In genomic region chr3:11626084-11626463, GRCh38 we compare ENCODE assay signal across 13 cellular contexts. TPM values are rescaled to one million over a fixed set of nuclear protein-coding genes. Genes with fewer than 3 reads are reported as not detected.
DNase-seq lines count a peak whose midpoint lies in the region; ATAC-seq and TF ChIP-seq lines count a peak whose summit lies in the region.
"Had no signal": no experiment of that assay in that cellular context is flagged by ENCODE, and none has a peak within 500 bp of the region (broad histone marks: within the 10 kb centered on the region; RNA-seq: fewer than 3 reads in every experiment).

No MANE protein-coding gene starts in this region.

- H3K27me3 Mint-ChIP-seq in HFFc6 (ENCODE audit: insufficient read depth) (peaks cover 1% of the 10 kb centered on the region), memory B cell (no peaks in the 10 kb centered on the region)

- peaks cover 45% of the 10 kb centered on the region for H3K36me3 Mint-ChIP-seq in HFFc6 (ENCODE audit: low read depth)
- peaks cover 2% of the 10 kb centered on the region for H3K36me3 Mint-ChIP-seq in memory B cell

- H4K8ac ChIP-seq in mesendoderm (ENCODE audit: low read depth, low read length) = no peak overlapping the region

- TF ChIP-seq CTCF in HFFc6 (IDR thresholded peaks at IDR 0.05) = no peak

- H2AK5ac ChIP-seq in mesendoderm (ENCODE audit: low read length) = no peak overlapping the region

- no peak overlapping the region for H3K27ac ChIP-seq in mesendoderm (ENCODE audit: low read depth, low read length)
- H3K27ac ChIP-seq: vagina had no signal

- H3K9me3 Mint-ChIP-seq in HFFc6 (peaks cover 8% of the 10 kb centered on the region), memory B cell (no peaks in the 10 kb centered on the region)

- ATAC-seq in GM18517 (IDR thresholded peaks at IDR 0.05; ENCODE audit: unreplicated experiment) = peak; percentile 72
- no peak for ATAC-seq in memory B cell (ENCODE audit: low read depth)

- H3K36me3 ChIP-seq in mesendoderm (ENCODE audit: control insufficient read depth, insufficient read depth, low read length) = no peaks in the 10 kb centered on the region
- H3K36me3 ChIP-seq: vagina had no signal

- H3K4ac ChIP-seq in mesendoderm (ENCODE audit: low read depth, low read length) = no peak overlapping the region

- H3K27me3 ChIP-seq in mesendoderm (ENCODE audit: insufficient read depth, low read length, poor library complexity) = no peaks in the 10 kb centered on the region
- H3K27me3 ChIP-seq: vagina had no signal

- no peak overlapping the region for H3K4me2 ChIP-seq in mesendoderm (ENCODE audit: low read length)

- H2BK120ac ChIP-seq in mesendoderm (ENCODE audit: low read depth, low read length) = no peak overlapping the region

- no peak overlapping the region for H3K4me3 Mint-ChIP-seq in HFFc6
- H3K4me3 Mint-ChIP-seq in memory B cell = peak overlapping the region; percentile 25

- H3K79me2 ChIP-seq in mesendoderm (ENCODE audit: control insufficient read depth, insufficient read depth, low read length) = peaks cover 68% of the 10 kb centered on the region

- H3K4me3 ChIP-seq in mesendoderm (ENCODE audit: low read length) = no peak overlapping the region
- H3K4me3 ChIP-seq: vagina had no signal

- peaks cover 89% of the 10 kb centered on the region for H3K4me1 Mint-ChIP-seq in HFFc6 (ENCODE audit: low read depth)
- H3K4me1 Mint-ChIP-seq in memory B cell = peaks cover 35% of the 10 kb centered on the region

- peaks cover 20% of the 10 kb centered on the region for H3K79me1 ChIP-seq in mesendoderm (ENCODE audit: low read length)

- H3K9ac ChIP-seq in mesendoderm (ENCODE audit: low read length) = no peak overlapping the region

- H2BK15ac ChIP-seq in mesendoderm (replicated peaks; ENCODE audit: low read depth) = no peak overlapping the region

- H3K4me1 ChIP-seq in mesendoderm (ENCODE audit: control insufficient read depth, low read depth, low read length) = no peaks in the 10 kb centered on the region

- H3K23ac ChIP-seq in mesendoderm (ENCODE audit: low read length) = no peak overlapping the region

- H3K27ac Mint-ChIP-seq in HFFc6 = 0 out of 2 replicates have a peak overlapping the region, but pooled peaks have one; percentile 22
- H3K27ac Mint-ChIP-seq in memory B cell = no peak overlapping the region

- no peak overlapping the region for H3K18ac ChIP-seq in mesendoderm (ENCODE audit: low read length)

- no peak for DNase-seq in HFFc6
- DNase-seq in NOMO-1 treated with DMSO at 0.1 percent for 48 hours (lab: John Stamatoyannopoulos, UW; ENCODE audit: unreplicated experiment) = peak; percentile 49
- DNase-seq in memory B cell (ENCODE audit: low spot score in 2 of 2) = no peak
- no peak for DNase-seq in mesendoderm
- no peak for DNase-seq in NCI-H82 (lab: John Stamatoyannopoulos, UW)
- DNase-seq in activated CD8-positive, alpha-beta memory T cell treated with anti-CD3 and anti-CD28 coated beads, Interleukin-2, amount 50 U/mL, for 4 hours = no peak
- no peak for DNase-seq in T-helper 9 cell
- DNase-seq: GDM1; left colon; NCI-H510A treated with DMSO at 0.1 percent for 48 hours; stimulated activated CD4-positive, alpha-beta T cell treated with anti-CD3 and anti-CD28 coated beads, Interleukin-12 subunit alpha, Interleukin-12 subunit beta, amount 100 ng/mL, for 4 hours had no signal

- no peak overlapping the region for H2BK5ac ChIP-seq in mesendoderm (ENCODE audit: low read length)

- WGBS in mesendoderm (ENCODE audit: extremely low coverage, insufficient coverage, low lambda C conversion rate) = no CpG with 5 or more reads among the region's 2 CpGs

- H4K5ac ChIP-seq in mesendoderm (ENCODE audit: low read length) = no peak overlapping the region

- H3K56ac ChIP-seq in mesendoderm (ENCODE audit: low read length) = no peak overlapping the region

RNA-seq across cellular contexts. Expression of gene VGLL4, which starts 17.6 kb away (rescaled TPM):
- 10 to 100 TPM; 31.6 to 42.2 (median 33.8) TPM for total RNA-seq in HFFc6 (2021; fragmentation: NEBNext Ultra II Directional; extraction: Animal tissue kit (Norgen Biotek cat#: 25700))
- 34.6 TPM for polyA plus RNA-seq in mesendoderm (2013, experiment 1 of 2)
- 34.3 TPM for polyA plus RNA-seq in mesendoderm (2013, experiment 2 of 2)
